1 cellular context compared by ENCODE assay signal in genomic region chr6:2935566-2936291, GRCh38.
TF ChIP-seq lines count a peak whose summit lies in the region.

No MANE protein-coding gene starts in this region.

TF ChIP-seq in K562, 482 proteins besides CTCF, POLR2A, EP300 and RAD21:
- TF ChIP-seq ATF6 (CRISPR knock-in tag; IDR thresholded peaks at IDR 0.05) (no peak), ZBTB33 (CRISPR knock-in tag; IDR thresholded peaks at IDR 0.05) (peak; percentile 70; the same call in 1 of the 2 replicates)
